In genomic region chr19:28999733-29000433, GRCh38 we compare ENCODE assay signal across 20 cellular contexts.
"Had no signal": no experiment of that assay in that cellular context is flagged by ENCODE, and none has a peak within 500 bp of the region (broad histone marks: within the 10 kb centered on the region; RNA-seq: fewer than 3 reads in every experiment).

No MANE protein-coding gene starts in this region.

- H3K27me3 ChIP-seq: uterus had no signal

- H3K4me3 ChIP-seq: mucosa of descending colon, uterus had no signal

- H3K27ac ChIP-seq: epithelial cell of prostate, uterus had no signal

- H3K36me3 ChIP-seq: uterus had no signal

- H3K9me3 ChIP-seq: uterus had no signal

- ATAC-seq: activated T-cell treated with anti-CD3 and anti-CD28 coated beads, Interleukin-2, amount 50 U/mL, for 4 hours; mucosa of descending colon; stimulated activated naive CD8-positive, alpha-beta T cell treated with anti-CD3 and anti-CD28 coated beads, Interleukin-15, Interleukin-2, amounts not matched to agents 100 U/mL and 50 U/mL, for 24 hours; WTC11 had no signal

- DNase-seq: activated CD4-positive, alpha-beta T cell treated with anti-CD3 and anti-CD28 coated beads for 4 hours; activated CD4-positive, alpha-beta T cell treated with anti-CD3 and anti-CD28 coated beads, Interleukin-2, amount 50 U/mL, for 48 hours; activated CD8-positive, alpha-beta memory T cell treated with anti-CD3 and anti-CD28 coated beads, Interleukin-2, amount 50 U/mL, for 48 hours; activated effector memory CD4-positive, alpha-beta T cell treated with anti-CD3 and anti-CD28 coated beads, Interleukin-2, amount 50 U/mL, for 16 hours; activated naive CD4-positive, alpha-beta T cell treated with anti-CD3 and anti-CD28 coated beads, Interleukin-2, amount 10 ng/mL, durations not matched to agents 7 days and 5 days; activated T-cell treated with anti-CD3 and anti-CD28 coated beads, Interleukin-2, amount 50 U/mL, for 4 hours; amygdala; cerebellar nuclear complex; cortex of kidney; endodermal cell; kidney glomerular epithelial cell; mucosa of descending colon; occipital lobe; stimulated activated CD4-positive, alpha-beta T cell treated with anti-CD3 and anti-CD28 coated beads, Interleukin-12 subunit alpha, Interleukin-12 subunit beta, amount 100 ng/mL, for 4 hours; stimulated activated CD4-positive, alpha-beta T cell treated with anti-CD3 and anti-CD28 coated beads, Interleukin-4, amount 100 ng/mL, for 4 hours; stimulated activated naive CD8-positive, alpha-beta T cell treated with anti-CD3 and anti-CD28 coated beads, Interleukin-15, Interleukin-2, amounts not matched to agents 100 U/mL and 50 U/mL, for 24 hours; T1000 had no signal
